In genomic region chr12:129629901-129630300, GRCh38 we compare ENCODE assay signal across 17 cellular contexts.
DNase-seq lines count a peak whose midpoint lies in the region; ATAC-seq lines count a peak whose summit lies in the region.
"Had no signal": no experiment of that assay in that cellular context is flagged by ENCODE, and none has a peak within 500 bp of the region (broad histone marks: within the 10 kb centered on the region; RNA-seq: fewer than 3 reads in every experiment).

No MANE protein-coding gene starts in this region.

- ATAC-seq in GM21576 (IDR thresholded peaks at IDR 0.05; ENCODE audit: unreplicated experiment) (no peak), HG03442 (IDR thresholded peaks at IDR 0.05; ENCODE audit: unreplicated experiment) (no peak)
- ATAC-seq: GM23338, K562 had no signal

- H3K4me3 ChIP-seq in Jurkat, Clone E6-1 (ENCODE audit: low read length) = no peak overlapping the region
- H3K4me3 ChIP-seq: GM23338, K562 had no signal

- peak; percentile 34 for DNase-seq in NCI-H748 (lab: John Stamatoyannopoulos, UW; ENCODE audit: unreplicated experiment)
- DNase-seq in NCI-H748 treated with DMSO at 0.1 percent for 48 hours (lab: John Stamatoyannopoulos, UW) = no peak
- DNase-seq in Jurkat, Clone E6-1 (ENCODE audit: low read depth, low spot score) = peak; percentile 32
- peak; percentile 95 for DNase-seq in SK-N-DZ (ENCODE audit: low spot score)
- DNase-seq in islet precursor cell = no peak
- DNase-seq: ACHN; BE2C; C1 segment of cervical spinal cord; CD4-positive, CD25-positive, alpha-beta regulatory T cell; CD8-positive, alpha-beta memory T cell; COR-L47; DMS 273 treated with DMSO at 0.1 percent for 48 hours; HCEC 1CT had no signal

Comparison
In these comparisons a context has a peak if more than half of its experiments do, and no peak if none do; other contexts are left out.
1. DNase-seq: peak in NCI-H748 (single experiment), Jurkat, Clone E6-1 (single experiment) and SK-N-DZ (single experiment); none in NCI-H748 treated with DMSO at 0.1 percent for 48 hours (single experiment) and islet precursor cell (single experiment).